Comparison of ENCODE assay signal across 2 cellular contexts in genomic region chr13:43141685-43142084, GRCh38.
TF ChIP-seq lines count a peak whose summit lies in the region.

No MANE protein-coding gene starts in this region.

TF ChIP-seq in GM23338, 12 proteins besides CTCF, POLR2A, EP300 and RAD21:
- TF ChIP-seq ZNF114 (CRISPR knock-in tag; IDR thresholded peaks at IDR 0.05) (no peak), ZNF462 (CRISPR knock-in tag; IDR thresholded peaks at IDR 0.05) (peak; percentile 91), EZH2phosphoT487 (IDR thresholded peaks at IDR 0.05; ENCODE audit: unreplicated experiment) (no peak), ETS1 (IDR thresholded peaks at IDR 0.05) (no peak), POLR2AphosphoS5 (IDR thresholded peaks at IDR 0.05; ENCODE audit: low read depth) (no peak), REST (IDR thresholded peaks at IDR 0.05; ENCODE audit: unreplicated experiment) (no peak)
TF ChIP-seq in GM23338: peak in this region for 1.

TF ChIP-seq in H1, 55 proteins besides CTCF, POLR2A, EP300 and RAD21:
- TF ChIP-seq BRCA1 (IDR thresholded peaks at IDR 0.05; ENCODE audit: low read depth, low read length): no peak
- TF ChIP-seq RFX5 (IDR thresholded peaks at IDR 0.05; ENCODE audit: borderline replicate concordance, low read depth, low read length): no peak
- TF ChIP-seq ATF2 (IDR thresholded peaks at IDR 0.05; ENCODE audit: low read length): no peak
- TF ChIP-seq RXRA (IDR thresholded peaks at IDR 0.05; ENCODE audit: insufficient read depth, low read depth, low read length): no peak
- no peak for TF ChIP-seq SP2 (IDR thresholded peaks at IDR 0.05; ENCODE audit: low read length)
- no peak for TF ChIP-seq HDAC2 (IDR thresholded peaks at IDR 0.05; ENCODE audit: borderline replicate concordance in 1 of 2, low read depth in 2 of 2, low read length in 2 of 2)
- TF ChIP-seq GTF2F1 (IDR thresholded peaks at IDR 0.05; ENCODE audit: borderline replicate concordance, low read depth, low read length): no peak
- TF ChIP-seq BCL11A (IDR thresholded peaks at IDR 0.05; ENCODE audit: low read depth in 2 of 2, low read length in 2 of 2): no peak
- TF ChIP-seq ATF3 (IDR thresholded peaks at IDR 0.05; ENCODE audit: insufficient read depth, low read depth, low read length): no peak
- no peak for TF ChIP-seq KDM4A (IDR thresholded peaks at IDR 0.05; ENCODE audit: low read depth, low read length, severe bottlenecking)
- TF ChIP-seq MAFK (IDR thresholded peaks at IDR 0.05; ENCODE audit: low read depth, low read length): no peak
- TF ChIP-seq JUN (IDR thresholded peaks at IDR 0.05; ENCODE audit: low read depth, low read length): no peak
- no peak for TF ChIP-seq JUND (IDR thresholded peaks at IDR 0.05; ENCODE audit: low read length)
